ENCODE assay signal across 31 cellular contexts in the genomic region with DNA sequence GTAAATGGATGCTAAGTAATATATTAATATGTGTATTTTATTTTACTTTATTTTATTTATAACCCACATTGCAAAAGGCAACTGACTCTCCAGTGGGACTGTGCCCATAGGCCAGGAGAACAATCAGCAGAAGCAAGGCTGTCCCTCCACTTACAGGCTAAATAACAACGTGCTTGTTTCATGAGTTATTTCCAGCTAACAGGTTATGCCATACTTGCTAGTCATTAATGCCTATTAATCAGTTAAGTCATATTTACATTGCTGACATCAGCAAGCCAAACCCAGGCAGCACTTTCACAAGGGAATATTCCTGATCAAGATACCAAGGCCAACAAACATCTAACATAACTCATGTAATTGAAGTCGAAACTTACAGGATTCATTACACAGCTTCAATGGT.
"Had no signal": no experiment of that assay in that cellular context is flagged by ENCODE, and none has a peak within 500 bp of the region (broad histone marks: within the 10 kb centered on the region; RNA-seq: fewer than 3 reads in every experiment).

No MANE protein-coding gene starts in this region.

- H3K9me3 ChIP-seq: left lung, neutrophil, ovary, prostate gland, stomach, testis, thyroid gland, transverse colon, upper lobe of left lung had no signal

- H3K27ac ChIP-seq: left lung, neural progenitor cell, neutrophil, ovary, prostate gland, skin epidermis, stomach, testis, thyroid gland, transverse colon, upper lobe of left lung had no signal

- H3K36me3 Mint-ChIP-seq: mesothelial cell of epicardium, naive B cell, natural killer cell, neural progenitor cell had no signal

- FAIRE-seq: kidney had no signal

- ATAC-seq: left colon; left lung; natural killer cell; right cardiac atrium; sciatic nerve; stimulated activated naive B cell treated with anti-CD40 and anti-IgM and Interleukin-4, amounts not matched to agents 10 μg/mL and 1 μg/mL and 100 μg/mL, for 72 hours; stimulated activated naive CD8-positive, alpha-beta T cell treated with anti-CD3 and anti-CD28 coated beads, Interleukin-15, Interleukin-2, amounts not matched to agents 100 U/mL and 50 U/mL, for 24 hours had no signal

- H3K4me1 Mint-ChIP-seq: naive B cell; natural killer cell; nephron progenitor cell; neural progenitor cell; stimulated activated naive B cell treated with anti-CD40 and anti-IgM and Interleukin-4, amounts not matched to agents 10 μg/mL and 1 μg/mL and 100 μg/mL, for 72 hours had no signal

- H3K9me3 Mint-ChIP-seq: natural killer cell; nephron progenitor cell; stimulated activated naive B cell treated with anti-CD40 and anti-IgM and Interleukin-4, amounts not matched to agents 10 μg/mL and 1 μg/mL and 100 μg/mL, for 72 hours had no signal

- DNase-seq: hippocampal formation; kidney; left colon; left lung; mesendoderm; naive B cell; natural killer cell; nephron progenitor cell; occipital lobe; ovary; posterior cingulate gyrus; retina; right cardiac atrium; stimulated activated CD4-positive, alpha-beta T cell treated with anti-CD3 and anti-CD28 coated beads, Interleukin-12 subunit alpha, Interleukin-12 subunit beta, amount 100 ng/mL, for 4 hours; stimulated activated CD4-positive, alpha-beta T cell treated with anti-CD3 and anti-CD28 coated beads, Interleukin-15, amount 100 ng/mL, for 24 hours; stimulated activated CD4-positive, alpha-beta T cell treated with anti-CD3 and anti-CD28 coated beads, Interleukin-2, amount 100 ng/mL, for 24 hours; stimulated activated CD4-positive, alpha-beta T cell treated with anti-CD3 and anti-CD28 coated beads, Interleukin-4, amount 100 ng/mL, for 1 hour; stimulated activated naive B cell treated with anti-CD40 and anti-IgM and Interleukin-4, amounts not matched to agents 10 μg/mL and 1 μg/mL and 100 μg/mL, for 72 hours; stimulated activated naive CD8-positive, alpha-beta T cell treated with anti-CD3 and anti-CD28 coated beads, Interleukin-15, Interleukin-2, amounts not matched to agents 100 U/mL and 50 U/mL, for 24 hours; stomach; testis; thyroid gland; transverse colon; upper lobe of left lung had no signal

- H3K4me3 ChIP-seq: left lung, lung, neural progenitor cell, ovary, prostate gland, skin epidermis, stomach, testis, thyroid gland, transverse colon, upper lobe of left lung had no signal

- H3K4me1 ChIP-seq: left lung, neural progenitor cell, prostate gland, stomach, testis, thyroid gland, transverse colon, upper lobe of left lung had no signal

- H3K27ac Mint-ChIP-seq: mesothelial cell of epicardium; naive B cell; natural killer cell; nephron progenitor cell; neural progenitor cell; stimulated activated naive B cell treated with anti-CD40 and anti-IgM and Interleukin-4, amounts not matched to agents 10 μg/mL and 1 μg/mL and 100 μg/mL, for 72 hours had no signal

- H3K27me3 ChIP-seq: neutrophil, ovary, testis, thyroid gland, upper lobe of left lung had no signal

- H3K4me3 Mint-ChIP-seq: mesothelial cell of epicardium; naive B cell; natural killer cell; nephron progenitor cell; neural progenitor cell; stimulated activated naive B cell treated with anti-CD40 and anti-IgM and Interleukin-4, amounts not matched to agents 10 μg/mL and 1 μg/mL and 100 μg/mL, for 72 hours had no signal

- H3K36me3 ChIP-seq: left lung, neural progenitor cell, neutrophil, ovary, prostate gland, stomach, thyroid gland, transverse colon, upper lobe of left lung had no signal
